1 cellular context compared by ENCODE assay signal in genomic region chr10:80205478-80206276, GRCh38.
TF ChIP-seq lines count a peak whose summit lies in the region.

ANXA11 (minus strand) TSS chr10:80205537; CDS start chr10:80172861, 32,676 bp downstream.

TF ChIP-seq in HepG2, 621 proteins besides CTCF, POLR2A, EP300 and RAD21 (continued from another document and continues in another):
- TF ChIP-seq ZNF770 (CRISPR knock-in tag; IDR thresholded peaks at IDR 0.05) (no peak), THAP11 (CRISPR knock-in tag; IDR thresholded peaks at IDR 0.05) (peak; percentile 22; the same call in 1 of the 2 replicates), HCFC1 (IDR thresholded peaks at IDR 0.05; ENCODE audit: low read depth, low read length) (no peak), ETV5 (CRISPR knock-in tag; IDR thresholded peaks at IDR 0.05; ENCODE audit: borderline replicate concordance) (peak; percentile 72), FOXP4 (CRISPR knock-in tag; IDR thresholded peaks at IDR 0.05) (peak; percentile 48; the same call in 1 of the 2 replicates), ZNF792 (CRISPR knock-in tag; IDR thresholded peaks at IDR 0.05) (no peak; the same call in 1 of the 2 replicates), CHD4 (IDR thresholded peaks at IDR 0.05; ENCODE audit: borderline replicate concordance, low read length) (no peak), ZNF510 (CRISPR knock-in tag; IDR thresholded peaks at IDR 0.05; ENCODE audit: low read depth) (no peak), ZNF317 (CRISPR knock-in tag; IDR thresholded peaks at IDR 0.05) (no peak), TEAD2 (CRISPR knock-in tag; IDR thresholded peaks at IDR 0.05) (no peak), SNAPC2 (CRISPR knock-in tag; IDR thresholded peaks at IDR 0.05) (no peak), MIER3 (CRISPR knock-in tag; IDR thresholded peaks at IDR 0.05; ENCODE audit: borderline replicate concordance) (peak; percentile 46; the same call in 1 of the 2 replicates), ZNF205 (CRISPR knock-in tag; IDR thresholded peaks at IDR 0.05) (0 out of 2 replicates have a peak, but pooled peaks have one; percentile 43), ZNF232 (CRISPR knock-in tag; IDR thresholded peaks at IDR 0.05; ENCODE audit: borderline replicate concordance) (0 out of 2 replicates have a peak, but pooled peaks have one; percentile 42), RELA (CRISPR knock-in tag; IDR thresholded peaks at IDR 0.05) (no peak), NR3C1 (CRISPR knock-in tag; IDR thresholded peaks at IDR 0.05) (no peak), ZNF230 (CRISPR knock-in tag; IDR thresholded peaks at IDR 0.05) (0 out of 2 replicates have a peak, but pooled peaks have one; percentile 20), NR0B2 (CRISPR knock-in tag; IDR thresholded peaks at IDR 0.05) (no peak), ZNF878 (CRISPR knock-in tag; IDR thresholded peaks at IDR 0.05) (peak; percentile 69; the same call in 1 of the 2 replicates), NFYC (CRISPR knock-in tag; IDR thresholded peaks at IDR 0.05) (no peak), MXD1 (CRISPR knock-in tag; IDR thresholded peaks at IDR 0.05) (no peak), PHB2 (IDR thresholded peaks at IDR 0.05; ENCODE audit: partially characterized antibody) (no peak), ZEB1 (IDR thresholded peaks at IDR 0.05; ENCODE audit: insufficient replicate concordance, low read depth) (peak; percentile 23), FOXA3 (CRISPR knock-in tag; IDR thresholded peaks at IDR 0.05) (no peak), RFX1 (IDR thresholded peaks at IDR 0.05) (no peak), HOXA5 (CRISPR knock-in tag; IDR thresholded peaks at IDR 0.05) (peak; percentile 68; the same call in 1 of the 2 replicates), KAT8 (CRISPR knock-in tag; IDR thresholded peaks at IDR 0.05) (peak; percentile 81), ZNF607 (CRISPR knock-in tag; IDR thresholded peaks at IDR 0.05; ENCODE audit: borderline replicate concordance) (no peak), ZFP90 (CRISPR knock-in tag; IDR thresholded peaks at IDR 0.05; ENCODE audit: borderline replicate concordance) (no peak; the same call in 1 of the 2 replicates), KMT2B (CRISPR knock-in tag; IDR thresholded peaks at IDR 0.05) (peak; percentile 43; the same call in 1 of the 2 replicates), ZNF879 (CRISPR knock-in tag; IDR thresholded peaks at IDR 0.05) (no peak), ZNF138 (CRISPR knock-in tag; IDR thresholded peaks at IDR 0.05; ENCODE audit: low read depth) (no peak), ZNF251 (CRISPR knock-in tag; IDR thresholded peaks at IDR 0.05) (no peak), MED13 (CRISPR knock-in tag; IDR thresholded peaks at IDR 0.05) (0 out of 2 replicates have a peak, but pooled peaks have one; percentile 30)
- TF ChIP-seq, protein P1, sequence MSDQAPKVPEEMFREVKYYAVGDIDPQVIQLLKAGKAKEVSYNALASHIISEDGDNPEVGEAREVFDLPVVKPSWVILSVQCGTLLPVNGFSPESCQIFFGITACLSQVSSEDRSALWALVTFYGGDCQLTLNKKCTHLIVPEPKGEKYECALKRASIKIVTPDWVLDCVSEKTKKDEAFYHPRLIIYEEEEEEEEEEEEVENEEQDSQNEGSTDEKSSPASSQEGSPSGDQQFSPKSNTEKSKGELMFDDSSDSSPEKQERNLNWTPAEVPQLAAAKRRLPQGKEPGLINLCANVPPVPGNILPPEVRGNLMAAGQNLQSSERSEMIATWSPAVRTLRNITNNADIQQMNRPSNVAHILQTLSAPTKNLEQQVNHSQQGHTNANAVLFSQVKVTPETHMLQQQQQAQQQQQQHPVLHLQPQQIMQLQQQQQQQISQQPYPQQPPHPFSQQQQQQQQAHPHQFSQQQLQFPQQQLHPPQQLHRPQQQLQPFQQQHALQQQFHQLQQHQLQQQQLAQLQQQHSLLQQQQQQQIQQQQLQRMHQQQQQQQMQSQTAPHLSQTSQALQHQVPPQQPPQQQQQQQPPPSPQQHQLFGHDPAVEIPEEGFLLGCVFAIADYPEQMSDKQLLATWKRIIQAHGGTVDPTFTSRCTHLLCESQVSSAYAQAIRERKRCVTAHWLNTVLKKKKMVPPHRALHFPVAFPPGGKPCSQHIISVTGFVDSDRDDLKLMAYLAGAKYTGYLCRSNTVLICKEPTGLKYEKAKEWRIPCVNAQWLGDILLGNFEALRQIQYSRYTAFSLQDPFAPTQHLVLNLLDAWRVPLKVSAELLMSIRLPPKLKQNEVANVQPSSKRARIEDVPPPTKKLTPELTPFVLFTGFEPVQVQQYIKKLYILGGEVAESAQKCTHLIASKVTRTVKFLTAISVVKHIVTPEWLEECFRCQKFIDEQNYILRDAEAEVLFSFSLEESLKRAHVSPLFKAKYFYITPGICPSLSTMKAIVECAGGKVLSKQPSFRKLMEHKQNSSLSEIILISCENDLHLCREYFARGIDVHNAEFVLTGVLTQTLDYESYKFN (CRISPR knock-in tag; conservative IDR thresholded peaks at IDR 0.05), result peak; percentile 48; the same call in 1 of the 2 replicates
- TF ChIP-seq, protein P2, sequence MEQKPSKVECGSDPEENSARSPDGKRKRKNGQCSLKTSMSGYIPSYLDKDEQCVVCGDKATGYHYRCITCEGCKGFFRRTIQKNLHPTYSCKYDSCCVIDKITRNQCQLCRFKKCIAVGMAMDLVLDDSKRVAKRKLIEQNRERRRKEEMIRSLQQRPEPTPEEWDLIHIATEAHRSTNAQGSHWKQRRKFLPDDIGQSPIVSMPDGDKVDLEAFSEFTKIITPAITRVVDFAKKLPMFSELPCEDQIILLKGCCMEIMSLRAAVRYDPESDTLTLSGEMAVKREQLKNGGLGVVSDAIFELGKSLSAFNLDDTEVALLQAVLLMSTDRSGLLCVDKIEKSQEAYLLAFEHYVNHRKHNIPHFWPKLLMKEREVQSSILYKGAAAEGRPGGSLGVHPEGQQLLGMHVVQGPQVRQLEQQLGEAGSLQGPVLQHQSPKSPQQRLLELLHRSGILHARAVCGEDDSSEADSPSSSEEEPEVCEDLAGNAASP (CRISPR knock-in tag; IDR thresholded peaks at IDR 0.05; ENCODE audit: borderline replicate concordance), result no peak
- TF ChIP-seq, protein P3, sequence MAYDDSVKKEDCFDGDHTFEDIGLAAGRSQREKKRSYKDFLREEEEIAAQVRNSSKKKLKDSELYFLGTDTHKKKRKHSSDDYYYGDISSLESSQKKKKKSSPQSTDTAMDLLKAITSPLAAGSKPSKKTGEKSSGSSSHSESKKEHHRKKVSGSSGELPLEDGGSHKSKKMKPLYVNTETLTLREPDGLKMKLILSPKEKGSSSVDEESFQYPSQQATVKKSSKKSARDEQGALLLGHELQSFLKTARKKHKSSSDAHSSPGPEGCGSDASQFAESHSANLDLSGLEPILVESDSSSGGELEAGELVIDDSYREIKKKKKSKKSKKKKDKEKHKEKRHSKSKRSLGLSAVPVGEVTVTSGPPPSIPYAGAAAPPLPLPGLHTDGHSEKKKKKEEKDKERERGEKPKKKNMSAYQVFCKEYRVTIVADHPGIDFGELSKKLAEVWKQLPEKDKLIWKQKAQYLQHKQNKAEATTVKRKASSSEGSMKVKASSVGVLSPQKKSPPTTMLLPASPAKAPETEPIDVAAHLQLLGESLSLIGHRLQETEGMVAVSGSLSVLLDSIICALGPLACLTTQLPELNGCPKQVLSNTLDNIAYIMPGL (CRISPR knock-in tag; IDR thresholded peaks at IDR 0.05; ENCODE audit: borderline replicate concordance in 1 of 2, low read depth in 1 of 2), result peak; percentile 22 to 66; a peak in 2 of 4 replicates
- TF ChIP-seq, protein P4, sequence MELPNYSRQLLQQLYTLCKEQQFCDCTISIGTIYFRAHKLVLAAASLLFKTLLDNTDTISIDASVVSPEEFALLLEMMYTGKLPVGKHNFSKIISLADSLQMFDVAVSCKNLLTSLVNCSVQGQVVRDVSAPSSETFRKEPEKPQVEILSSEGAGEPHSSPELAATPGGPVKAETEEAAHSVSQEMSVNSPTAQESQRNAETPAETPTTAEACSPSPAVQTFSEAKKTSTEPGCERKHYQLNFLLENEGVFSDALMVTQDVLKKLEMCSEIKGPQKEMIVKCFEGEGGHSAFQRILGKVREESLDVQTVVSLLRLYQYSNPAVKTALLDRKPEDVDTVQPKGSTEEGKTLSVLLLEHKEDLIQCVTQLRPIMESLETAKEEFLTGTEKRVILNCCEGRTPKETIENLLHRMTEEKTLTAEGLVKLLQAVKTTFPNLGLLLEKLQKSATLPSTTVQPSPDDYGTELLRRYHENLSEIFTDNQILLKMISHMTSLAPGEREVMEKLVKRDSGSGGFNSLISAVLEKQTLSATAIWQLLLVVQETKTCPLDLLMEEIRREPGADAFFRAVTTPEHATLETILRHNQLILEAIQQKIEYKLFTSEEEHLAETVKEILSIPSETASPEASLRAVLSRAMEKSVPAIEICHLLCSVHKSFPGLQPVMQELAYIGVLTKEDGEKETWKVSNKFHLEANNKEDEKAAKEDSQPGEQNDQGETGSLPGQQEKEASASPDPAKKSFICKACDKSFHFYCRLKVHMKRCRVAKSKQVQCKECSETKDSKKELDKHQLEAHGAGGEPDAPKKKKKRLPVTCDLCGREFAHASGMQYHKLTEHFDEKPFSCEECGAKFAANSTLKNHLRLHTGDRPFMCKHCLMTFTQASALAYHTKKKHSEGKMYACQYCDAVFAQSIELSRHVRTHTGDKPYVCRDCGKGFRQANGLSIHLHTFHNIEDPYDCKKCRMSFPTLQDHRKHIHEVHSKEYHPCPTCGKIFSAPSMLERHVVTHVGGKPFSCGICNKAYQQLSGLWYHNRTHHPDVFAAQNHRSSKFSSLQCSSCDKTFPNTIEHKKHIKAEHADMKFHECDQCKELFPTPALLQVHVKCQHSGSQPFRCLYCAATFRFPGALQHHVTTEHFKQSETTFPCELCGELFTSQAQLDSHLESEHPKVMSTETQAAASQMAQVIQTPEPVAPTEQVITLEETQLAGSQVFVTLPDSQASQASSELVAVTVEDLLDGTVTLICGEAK (IDR thresholded peaks at IDR 0.05), result no peak
- TF ChIP-seq, protein P4 (CRISPR knock-in tag; IDR thresholded peaks at IDR 0.05), result no peak
- TF ChIP-seq, protein P5, sequence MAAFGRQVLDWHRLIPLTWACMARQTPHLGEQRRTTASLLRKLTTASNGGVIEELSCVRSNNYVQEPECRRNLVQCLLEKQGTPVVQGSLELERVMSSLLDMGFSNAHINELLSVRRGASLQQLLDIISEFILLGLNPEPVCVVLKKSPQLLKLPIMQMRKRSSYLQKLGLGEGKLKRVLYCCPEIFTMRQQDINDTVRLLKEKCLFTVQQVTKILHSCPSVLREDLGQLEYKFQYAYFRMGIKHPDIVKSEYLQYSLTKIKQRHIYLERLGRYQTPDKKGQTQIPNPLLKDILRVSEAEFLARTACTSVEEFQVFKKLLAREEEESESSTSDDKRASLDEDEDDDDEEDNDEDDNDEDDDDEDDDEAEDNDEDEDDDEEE (CRISPR knock-in tag; IDR thresholded peaks at IDR 0.05), result no peak
